In the genomic region with DNA sequence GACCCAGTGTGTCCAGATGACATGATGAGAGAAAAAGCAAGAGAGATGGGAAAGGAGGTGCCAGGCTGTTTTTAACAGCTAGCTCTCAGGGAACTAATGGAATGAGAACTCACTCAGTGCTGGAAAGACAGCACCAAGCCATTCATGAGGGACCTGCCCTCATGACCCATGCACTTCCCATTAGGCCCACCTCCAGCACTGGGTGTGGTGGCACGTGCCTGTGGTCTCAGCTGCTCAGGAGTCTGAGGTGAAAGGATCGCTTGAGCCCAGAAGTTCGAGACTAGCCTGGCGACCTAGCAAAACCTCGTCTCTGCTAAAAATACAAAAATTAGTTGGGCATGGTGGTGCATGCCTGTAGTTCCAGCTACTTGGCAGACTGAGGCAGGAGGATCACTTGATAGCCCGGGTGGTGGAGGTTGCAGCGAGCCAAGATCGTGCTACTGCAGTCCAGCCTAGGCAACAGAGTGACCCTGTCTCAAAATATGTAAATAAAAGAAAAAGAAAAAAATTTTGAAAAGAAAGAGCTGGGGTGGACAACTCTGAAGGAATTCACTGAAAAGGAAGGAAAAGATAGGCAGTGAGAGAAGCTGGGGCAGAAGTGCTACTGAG, we compare ENCODE assay signal across 21 cellular contexts. TPM values are rescaled to one million over a fixed set of nuclear protein-coding genes. Genes with fewer than 3 reads are reported as not detected.
DNase-seq lines count a peak whose midpoint lies in the region; ATAC-seq, FAIRE-seq and TF ChIP-seq lines count a peak whose summit lies in the region.
"Had no signal": no experiment of that assay in that cellular context is flagged by ENCODE, and none has a peak within 500 bp of the region (broad histone marks: within the 10 kb centered on the region; RNA-seq: fewer than 3 reads in every experiment).

No MANE protein-coding gene starts in this region.

- no peak overlapping the region for H2AFZ ChIP-seq in H1 (ENCODE audit: low read length)

- no peak overlapping the region for H3K4me3 ChIP-seq in H1 (ENCODE audit: extremely low read depth in 1 of 4, insufficient read depth in 2 of 4, low read depth in 3 of 4, low read length in 4 of 4)
- H3K4me3 ChIP-seq: esophagus squamous epithelium, GM12878, tibial artery had no signal

- H3K27me3 ChIP-seq in H1 (replicated peaks in 1 of 4; ENCODE audit: control insufficient read depth in 3 of 4, extremely low read depth in 1 of 4, insufficient read depth in 3 of 4, low read length in 3 of 4), result no peaks in the 10 kb centered on the region
- H3K27me3 ChIP-seq: esophagus squamous epithelium, tibial artery had no signal

- CTCF ChIA-PET in H1 (lab: Charles Lee; ENCODE audit: partially characterized antibody), result interaction anchor here (0.8 to 2.2 kb wide), 4 partner anchors 10 to 84 kb away, joined by 3 to 5 read pairs (median 3); no protein-coding TSS in a partner anchor

- H3K56ac ChIP-seq in H1 (replicated peaks; ENCODE audit: insufficient read length, low read depth, low read length), result no peak overlapping the region

- POLR2A ChIA-PET in H1 (lab: Charles Lee; ENCODE audit: partially characterized antibody), result interaction anchor here (1.0 to 1.5 kb wide), 3 partner anchors 10 to 50 kb away, joined by 4 to 6 read pairs (median 4); no protein-coding TSS in a partner anchor

- no peak overlapping the region for H2BK12ac ChIP-seq in H1 (ENCODE audit: low read depth, low read length)

- WGBS in H1 (ENCODE audit: extremely low coverage in 1 of 2, insufficient coverage in 1 of 2, insufficient read length in 1 of 2, insufficient replicate concordance in 2 of 2, low coverage in 1 of 2, low lambda C conversion rate in 2 of 2, missing lambda C conversion rate in 1 of 2), 2 experiments, result 88% methylated on average over 8 of the region's 8 CpGs; no CpG with 5 or more reads in 1 of the 2 experiments

- no peak overlapping the region for H3K27ac ChIP-seq in H1 (ENCODE audit: low read depth, low read length)
- H3K27ac ChIP-seq: esophagus squamous epithelium, tibial artery had no signal

- peak overlapping the region; percentile 41; the same call in 1 of the 2 replicates for H2BK5ac ChIP-seq in H1 (ENCODE audit: low read depth, low read length)

- H3K79me1 ChIP-seq in H1 (ENCODE audit: low read depth, low read length), result peaks cover 12% of the 10 kb centered on the region

- no peak overlapping the region for H2BK120ac ChIP-seq in H1 (replicated peaks; ENCODE audit: low read depth, low read length)

- no peak for TF ChIP-seq EP300 in H1 (IDR thresholded peaks at IDR 0.05; ENCODE audit: borderline replicate concordance in 1 of 2, low read depth in 2 of 2, low read length in 2 of 2)

- H3K23me2 ChIP-seq in H1 (ENCODE audit: low read depth, low read length), result no peaks in the 10 kb centered on the region

- H3K36me3 ChIP-seq in H1 (ENCODE audit: control insufficient read depth in 2 of 4, insufficient read depth in 4 of 4, low read length in 3 of 4), result no peaks in the 10 kb centered on the region
- H3K36me3 ChIP-seq: esophagus squamous epithelium, tibial artery had no signal

- H3K9me3 Mint-ChIP-seq in HFFc6, result no peaks in the 10 kb centered on the region
- H3K9me3 Mint-ChIP-seq in memory B cell, result no peaks in the 10 kb centered on the region
- H3K9me3 Mint-ChIP-seq: activated naive CD8-positive, alpha-beta T cell treated with anti-CD3 and anti-CD28 coated beads for 36 hours; stimulated activated naive CD8-positive, alpha-beta T cell treated with anti-CD3 and anti-CD28 coated beads, Interleukin-15, Interleukin-2, amounts not matched to agents 100 ng/mL and 50 ng/mL, for 24 hours had no signal

- H3K18ac ChIP-seq in H1 (ENCODE audit: extremely low read depth, low read length), result no peak overlapping the region

- TF ChIP-seq CTCF in AG09319 (IDR thresholded peaks at IDR 0.05; ENCODE audit: low read depth, low read length) (no peak), HFFc6 (IDR thresholded peaks at IDR 0.05) (no peak), H1 (IDR thresholded peaks at IDR 0.05; ENCODE audit: control extremely low read depth in 1 of 3, insufficient read depth in 1 of 3, low read depth in 1 of 3, low read length in 3 of 3) (no peak)

- H3K9me3 ChIP-seq in H1 (ENCODE audit: insufficient read depth in 2 of 2, low read depth in 1 of 2, low read length in 1 of 2), result no peaks in the 10 kb centered on the region
- H3K9me3 ChIP-seq: esophagus squamous epithelium, tibial artery had no signal

- H3K4me3 Mint-ChIP-seq in HFFc6 (no peak overlapping the region), memory B cell (peak overlapping the region; percentile 43)
- H3K4me3 Mint-ChIP-seq: activated naive CD8-positive, alpha-beta T cell treated with anti-CD3 and anti-CD28 coated beads for 36 hours; stimulated activated naive CD8-positive, alpha-beta T cell treated with anti-CD3 and anti-CD28 coated beads, Interleukin-15, Interleukin-2, amounts not matched to agents 100 ng/mL and 50 ng/mL, for 24 hours had no signal

- peaks cover 0 to 18% (median 6%) of the 10 kb centered on the region in 4 experiments; a peak in 6 of 7 replicates for H3K4me1 ChIP-seq in H1 (replicated peaks in 1 of 4; ENCODE audit: control insufficient read depth in 3 of 4, insufficient read depth in 4 of 4, low read length in 3 of 4)

- peak overlapping the region; percentile 10; the same call in 1 of the 2 replicates for H3K27ac Mint-ChIP-seq in HFFc6
- peak overlapping the region; percentile 70 for H3K27ac Mint-ChIP-seq in memory B cell
- H3K27ac Mint-ChIP-seq: activated naive CD8-positive, alpha-beta T cell treated with anti-CD3 and anti-CD28 coated beads for 36 hours; stimulated activated naive CD8-positive, alpha-beta T cell treated with anti-CD3 and anti-CD28 coated beads, Interleukin-15, Interleukin-2, amounts not matched to agents 100 ng/mL and 50 ng/mL, for 24 hours had no signal

- H4K91ac ChIP-seq in H1 (replicated peaks; ENCODE audit: insufficient read length, low read length), result no peak overlapping the region

- ATAC-seq in memory B cell (ENCODE audit: low read depth), result no peak
- ATAC-seq in GM21526 (IDR thresholded peaks at IDR 0.05; ENCODE audit: low FRiP score, unreplicated experiment), result no peak
- no peak for ATAC-seq in GM18867 (IDR thresholded peaks at IDR 0.05; ENCODE audit: unreplicated experiment)
- ATAC-seq: activated CD4-positive, CD25-positive, alpha-beta regulatory T cell treated with anti-CD3 and anti-CD28 coated beads, Interleukin-2, amount 50 U/mL, for 24 hours; GM12878; SK-N-SH treated with all-trans-retinoic acid at 6 μM for 48 hours had no signal

- no peak overlapping the region for H3K9ac ChIP-seq in H1 (replicated peaks in 1 of 4; ENCODE audit: extremely low read depth in 1 of 4, low read depth in 3 of 4, low read length in 3 of 4)

- no peak overlapping the region for H4K8ac ChIP-seq in H1 (ENCODE audit: extremely low read depth, insufficient read depth, low read length)

- H3K23ac ChIP-seq in H1 (ENCODE audit: insufficient read length), result no peak overlapping the region

- H2BK20ac ChIP-seq in H1 (ENCODE audit: low read length), result no peak overlapping the region

- no peak overlapping the region for H4K5ac ChIP-seq in H1 (ENCODE audit: insufficient read length, low read depth, low read length)

- 0 out of 2 replicates have a peak, but pooled peaks cover under 1% of the 10 kb centered on the region for H3K36me3 Mint-ChIP-seq in HFFc6 (ENCODE audit: low read depth)
- no peaks in the 10 kb centered on the region for H3K36me3 Mint-ChIP-seq in memory B cell

- peaks cover 13 to 19% of the 10 kb centered on the region in 2 experiments for H4K20me1 ChIP-seq in H1 (replicated peaks in 1 of 2; ENCODE audit: control insufficient read depth in 1 of 2, insufficient read depth in 2 of 2, low read length in 2 of 2)

- peak overlapping the region; percentile 77; the same call in 1 of the 2 replicates for H2AK5ac ChIP-seq in H1 (ENCODE audit: low read depth, low read length)

- H3K4me1 Mint-ChIP-seq in HFFc6 (ENCODE audit: low read depth) (peaks cover 54% of the 10 kb centered on the region), memory B cell (peaks cover 53% of the 10 kb centered on the region)

- no peak overlapping the region for H3K4ac ChIP-seq in H1 (replicated peaks; ENCODE audit: insufficient read length, low read depth, low read length)

- DNase-seq in AG09319 (ENCODE audit: extremely low read depth, low read depth) (peak; percentile 48), HFFc6 (no peak), H1 (ENCODE audit: low read depth in 1 of 2, low spot score in 2 of 2) (no peak), memory B cell (ENCODE audit: low spot score in 2 of 2) (no peak), SHP77 (lab: John Stamatoyannopoulos, UW) (no peak), hippocampal formation (lab: John Stamatoyannopoulos, UW) (no peak)
- DNase-seq: activated naive CD8-positive, alpha-beta T cell treated with anti-CD3 and anti-CD28 coated beads for 36 hours; effector memory CD4-positive, alpha-beta T cell; esophagus squamous epithelium; H7; head of caudate nucleus; NCI-H1417 treated with DMSO at 0.1 percent for 48 hours; NCI-H510A treated with DMSO at 0.1 percent for 48 hours; tibial artery had no signal

- FAIRE-seq in H1 (lab: Jason Lieb, UNC), result no peak
- FAIRE-seq: GM12878, HTR-8/SVneo had no signal

- H3K4me2 ChIP-seq in H1 (ENCODE audit: insufficient read depth in 1 of 2, low read depth in 2 of 2, low read length in 2 of 2), result no peak overlapping the region

- H3K27me3 Mint-ChIP-seq in HFFc6 (ENCODE audit: insufficient read depth), result no peaks in the 10 kb centered on the region; the same call in 1 of the 2 replicates
- no peaks in the 10 kb centered on the region for H3K27me3 Mint-ChIP-seq in memory B cell
- H3K27me3 Mint-ChIP-seq: activated naive CD8-positive, alpha-beta T cell treated with anti-CD3 and anti-CD28 coated beads for 36 hours; stimulated activated naive CD8-positive, alpha-beta T cell treated with anti-CD3 and anti-CD28 coated beads, Interleukin-15, Interleukin-2, amounts not matched to agents 100 ng/mL and 50 ng/mL, for 24 hours had no signal

- TF ChIP-seq POLR2A in H1 (IDR thresholded peaks at IDR 0.05; ENCODE audit: control extremely low read depth in 1 of 2, low read depth in 2 of 2, low read length in 2 of 2), result no peak

- peaks cover 3 to 92% of the 10 kb centered on the region in 2 experiments; a peak in 3 of 4 replicates for H3K79me2 ChIP-seq in H1 (ENCODE audit: control insufficient read depth in 1 of 2, insufficient read depth in 2 of 2, low read length in 2 of 2)

- H2BK15ac ChIP-seq in H1 (ENCODE audit: low read length), result no peak overlapping the region

- H3K14ac ChIP-seq in H1 (ENCODE audit: insufficient read length), result no peak overlapping the region

- no peak for TF ChIP-seq RAD21 in H1 (IDR thresholded peaks at IDR 0.05 in 1 of 2, conservative IDR thresholded peaks at IDR 0.05 in 1 of 2; ENCODE audit: low read depth in 2 of 2, low read length in 2 of 2)

RNA-seq across cellular contexts. Expression of gene FAM193A, which starts 50.9 kb away (rescaled TPM):
- total RNA-seq in HFFc6 (2021; fragmentation: NEBNext Ultra II Directional; extraction: Animal tissue kit (Norgen Biotek cat#: 25700)), result 10 to 100 TPM; 20.4 to 22.3 (median 20.8) TPM
- total RNA-seq in H1 (2021; fragmentation: NEBNext Ultra II Directional; extraction: Animal tissue kit (Norgen Biotek cat#: 25700)), result 26.2 and 27.2 TPM in 2 replicates
- polyA plus RNA-seq in H1 (2011; rRNA removed), result 8.7 and 12.5 TPM in 2 replicates
- polyA plus RNA-seq in H1 (2011; cell fraction: cytosol; rRNA removed), result 7.3 TPM
- polyA plus RNA-seq in H1 (2011; cell fraction: nucleus; rRNA removed), result 20.6 TPM
- polyA plus RNA-seq in H1 (2012, experiment 1 of 2), result 16.4 to 18.6 TPM (median 17.4 TPM) in 4 replicates
- polyA plus RNA-seq in H1 (2012, experiment 2 of 2), result 6.2 TPM
- polyA plus RNA-seq in H1 (2013, experiment 1 of 2), result 11.8 TPM
- polyA plus RNA-seq in H1 (2013, experiment 2 of 2), result 11.5 TPM
- polyA minus RNA-seq in H1 (2011; rRNA and poly(A)+ RNA removed), result 17.7 and 19.2 TPM in 2 replicates
- 21.1 TPM for polyA minus RNA-seq in H1 (2011; cell fraction: cytosol; rRNA and poly(A)+ RNA removed)
- 28.0 TPM for polyA minus RNA-seq in H1 (2011; cell fraction: nucleus; rRNA and poly(A)+ RNA removed)
